ENCODE assay signal across 8 cellular contexts in the genomic region with DNA sequence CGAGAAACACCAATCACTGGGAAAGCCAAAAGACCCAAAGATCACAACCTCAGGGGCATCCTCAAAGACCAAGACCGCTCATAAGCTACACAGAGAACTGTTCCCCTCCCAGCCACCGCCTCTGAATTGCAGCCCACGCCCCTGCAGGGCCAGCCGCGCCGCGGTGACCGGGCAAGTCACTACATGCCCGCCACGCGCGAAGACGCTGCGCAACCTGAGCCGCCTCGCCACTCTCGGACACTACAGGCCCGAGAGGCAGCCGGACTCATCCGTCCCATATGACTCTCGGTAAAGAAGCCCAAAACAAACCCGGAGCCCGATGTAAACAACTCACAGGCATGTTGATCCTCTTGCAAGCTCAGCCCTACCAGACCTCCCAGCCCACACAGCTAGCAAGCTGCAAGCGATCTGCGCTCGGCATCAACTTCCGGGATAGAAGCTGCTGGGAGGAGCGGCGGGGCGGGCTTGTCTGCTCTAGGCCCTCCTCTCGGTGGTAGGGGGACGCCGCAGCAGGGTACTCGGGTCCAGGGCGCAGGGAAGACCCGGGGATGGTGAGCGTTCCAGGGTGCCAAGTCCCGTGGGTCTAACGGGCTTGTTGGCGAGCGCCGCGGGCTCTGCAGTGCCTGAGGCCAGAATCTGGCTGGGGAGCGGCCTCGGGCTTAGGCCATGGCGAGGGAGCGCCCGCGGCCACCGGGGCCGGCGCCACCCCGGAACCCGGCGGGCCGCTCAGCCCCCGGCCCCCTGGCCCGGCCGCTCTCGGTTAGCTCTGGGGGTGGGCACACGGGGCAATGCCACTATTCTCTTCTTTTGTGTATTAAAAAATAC. TPM values are rescaled to one million over a fixed set of nuclear protein-coding genes. Genes with fewer than 3 reads are reported as not detected.
A peak's percentile ranks its signal among the peaks of the same experiment; 100 is the strongest.
DNase-seq lines count a peak whose midpoint lies in the region; ATAC-seq and TF ChIP-seq lines count a peak whose summit lies in the region.

A gene (minus strand): TSS at position 412 of the 825 bp plus-strand sequence. CDS start 72 bp downstream, at position 340.

- H3K9me3 ChIP-seq in T-helper 17 cell (ENCODE audit: control insufficient read depth, low read length, poor library complexity, severe bottlenecking) (no peaks in the 10 kb centered on the region), psoas muscle (no peaks in the 10 kb centered on the region)

- peak within 1 kb of the TSS; percentile 96 for H3K4me3 Mint-ChIP-seq in T-helper 17 cell

- H3K27ac ChIP-seq in psoas muscle, result peak within 1 kb of the TSS; percentile 99
- peak within 1 kb of the TSS; percentile 98 for H3K27ac ChIP-seq in urinary bladder (ENCODE audit: low read depth)

- DNase-seq in NCI-H187 (lab: John Stamatoyannopoulos, UW) (peak; percentile 46 to 62), T-helper 17 cell (peak; percentile 74 to 77 (median 77)), amygdala (lab: John Stamatoyannopoulos, UW) (peak; percentile 28 to 98 (median 84)), left ventricle myocardium superior (peak; percentile 94), psoas muscle (peak; percentile 91 to 94)

- no peaks in the 10 kb centered on the region for H3K27me3 Mint-ChIP-seq in T-helper 17 cell

- ATAC-seq in GM18498 (IDR thresholded peaks at IDR 0.05; ENCODE audit: unreplicated experiment), result peak; percentile 90
- ATAC-seq in HG02938 (IDR thresholded peaks at IDR 0.05; ENCODE audit: unreplicated experiment), result peak; percentile 83
- peak; percentile 98 for ATAC-seq in T-helper 17 cell
- ATAC-seq in left ventricle myocardium superior, result peak; percentile 98
- peak; percentile 91 to 94 (median 93) for ATAC-seq in psoas muscle

- no peak for TF ChIP-seq CTCF in psoas muscle (IDR thresholded peaks at IDR 0.05)

- intact Hi-C loops in left ventricle myocardium superior (cut with micrococcal nuclease), result no loop called here
- intact Hi-C loops in psoas muscle (cut with DNase I), result loop anchor here in 1 of 2 donors (5.0 to 10.0 kb wide), 2 partner anchors 35 to 118 kb away; a partner anchor contains a TSS

- no peaks in the 10 kb centered on the region for H3K27me3 ChIP-seq in psoas muscle (ENCODE audit: insufficient read depth in 3 of 3, low read length in 2 of 3)

- WGBS in psoas muscle, 3 donors, result 0 to 1% (median 0%) methylated on average over 53 to 62 of the region's 62 CpGs
- WGBS in urinary bladder, result under 1% methylated on average over 62 of the region's 62 CpGs

- peaks cover 6% of the 10 kb centered on the region for H3K4me1 Mint-ChIP-seq in T-helper 17 cell

- H3K4me3 ChIP-seq in psoas muscle, result peak within 1 kb of the TSS; percentile 93
- H3K4me3 ChIP-seq in urinary bladder (ENCODE audit: low read depth, low read length), result peak within 1 kb of the TSS; percentile 84

- H3K36me3 Mint-ChIP-seq in T-helper 17 cell (ENCODE audit: low read depth), result peaks cover 3% of the 10 kb centered on the region

- peak within 1 kb of the TSS; percentile 95 for H3K27ac Mint-ChIP-seq in T-helper 17 cell

- H3K4me1 ChIP-seq in psoas muscle (peaks cover 18% of the 10 kb centered on the region), urinary bladder (ENCODE audit: insufficient read depth) (no peaks in the 10 kb centered on the region)

- H3K36me3 ChIP-seq in psoas muscle (ENCODE audit: insufficient read depth in 1 of 2, low read depth in 1 of 2) (peaks cover 4 to 49% of the 10 kb centered on the region in 2 donors), urinary bladder (ENCODE audit: insufficient read depth) (no peaks in the 10 kb centered on the region)

RNA-seq across cellular contexts. Expression of the gene that starts here (rescaled TPM):
- total RNA-seq in T-helper 17 cell, result 10 to 100 TPM; 49.8 to 64.2 TPM
- 157 TPM for total RNA-seq in left ventricle myocardium superior
- 100 to 1,000 TPM in 3 of 4 donors, 10 to 100 TPM in 1; 97.0 to 169 (median 132) TPM for total RNA-seq in psoas muscle
- 100 to 1,000 TPM in 2 of 3 donors, 10 to 100 TPM in 1; 33.1 to 186 (median 108) TPM for polyA plus RNA-seq in psoas muscle
- total RNA-seq in urinary bladder, result 48.1 TPM
- polyA plus RNA-seq in urinary bladder, result 97.4 TPM

Comparison
In these comparisons a context has a peak if more than half of its experiments do, and no peak if none do; other contexts are left out.
1. Peak in every context shown above with its lines: DNase-seq, ATAC-seq, H3K4me3 ChIP-seq and H3K27ac ChIP-seq.